ENCODE assay signal across 8 cellular contexts in genomic region chr19:18173054-18173571, GRCh38. TPM values are rescaled to one million over a fixed set of nuclear protein-coding genes. Genes with fewer than 3 reads are reported as not detected.
DNase-seq lines count a peak whose midpoint lies in the region; ATAC-seq and TF ChIP-seq lines count a peak whose summit lies in the region.

No MANE protein-coding gene starts in this region.

- H3K27ac ChIP-seq in OCI-LY1 (ENCODE audit: low read depth, low read length, poor library complexity, severe bottlenecking) = peak overlapping the region; percentile 97
- no peak overlapping the region for H3K27ac ChIP-seq in fibroblast of lung (ENCODE audit: insufficient read depth, low read length)

- H4K20me1 ChIP-seq in OCI-LY1 (ENCODE audit: insufficient read depth, low read length) (no peaks in the 10 kb centered on the region), fibroblast of lung (ENCODE audit: control insufficient read depth, extremely low read depth, insufficient read depth, low read length) (no peaks in the 10 kb centered on the region)

- TF ChIP-seq CTCF in OCI-LY1 (IDR thresholded peaks at IDR 0.05; ENCODE audit: low read length) (no peak), fibroblast of lung (conservative IDR thresholded peaks at IDR 0.05 in 1 of 2, IDR thresholded peaks at IDR 0.05 in 1 of 2; ENCODE audit: low read depth in 1 of 2, low read length in 2 of 2) (no peak)

- peaks cover 34% of the 10 kb centered on the region for H3K36me3 ChIP-seq in OCI-LY1 (ENCODE audit: insufficient read depth, low read length)
- peaks cover 5% of the 10 kb centered on the region for H3K36me3 ChIP-seq in fibroblast of lung (ENCODE audit: control insufficient read depth, insufficient read depth, low read length)

- H3F3A ChIP-seq in OCI-LY1 (ENCODE audit: insufficient read depth, low read length) = 0 out of 2 replicates have a peak, but pooled peaks cover 5% of the 10 kb centered on the region

- peaks cover 33% of the 10 kb centered on the region for H3K36me3 Mint-ChIP-seq in activated CD4-positive, alpha-beta T cell treated with anti-CD3 and anti-CD28 coated beads, Interleukin-2, amount 10 ng/mL, durations not matched to agents 24 days and 14 days (ENCODE audit: low read depth)

- no peaks in the 10 kb centered on the region for H3K27me3 Mint-ChIP-seq in activated CD4-positive, alpha-beta T cell treated with anti-CD3 and anti-CD28 coated beads, Interleukin-2, amount 10 ng/mL, durations not matched to agents 24 days and 14 days

- no peaks in the 10 kb centered on the region for H3K9me2 ChIP-seq in OCI-LY1 (ENCODE audit: low read depth, low read length)

- H3K27ac Mint-ChIP-seq in activated CD4-positive, alpha-beta T cell treated with anti-CD3 and anti-CD28 coated beads, Interleukin-2, amount 10 ng/mL, durations not matched to agents 24 days and 14 days = peak overlapping the region; percentile 85

- no peak overlapping the region for H2AFZ ChIP-seq in OCI-LY1 (ENCODE audit: low read length)
- peak overlapping the region; percentile 5 for H2AFZ ChIP-seq in fibroblast of lung (ENCODE audit: low read length)

- peaks cover 24% of the 10 kb centered on the region for H3K4me1 Mint-ChIP-seq in activated CD4-positive, alpha-beta T cell treated with anti-CD3 and anti-CD28 coated beads, Interleukin-2, amount 10 ng/mL, durations not matched to agents 24 days and 14 days

- H3K4me2 ChIP-seq in OCI-LY1 (ENCODE audit: low read length) (peak overlapping the region; percentile 70), fibroblast of lung (ENCODE audit: extremely low read depth, insufficient read depth, low read length) (peak overlapping the region; percentile 18)

- H3K79me2 ChIP-seq in OCI-LY1 (ENCODE audit: insufficient read depth, low read length) (0 out of 2 replicates have a peak, but pooled peaks cover 5% of the 10 kb centered on the region), fibroblast of lung (ENCODE audit: control insufficient read depth, insufficient read depth, low read length) (no peaks in the 10 kb centered on the region)

- H3K9ac ChIP-seq in OCI-LY1 (ENCODE audit: low read length) (peak overlapping the region; percentile 40; the same call in 1 of the 2 replicates), fibroblast of lung (ENCODE audit: insufficient read depth, low read length) (peak overlapping the region; percentile 1)

- H3K9me3 ChIP-seq in OCI-LY1 (ENCODE audit: low read length) = no peaks in the 10 kb centered on the region
- H3K9me3 ChIP-seq in fibroblast of lung (ENCODE audit: control insufficient read depth, insufficient read depth, low read depth, low read length) = no peaks in the 10 kb centered on the region

- ATAC-seq in HG03439 (IDR thresholded peaks at IDR 0.05; ENCODE audit: unreplicated experiment) = no peak

- H3K4me3 ChIP-seq in OCI-LY1 (ENCODE audit: low read depth, low read length, poor library complexity, severe bottlenecking) = peak overlapping the region; percentile 70
- peak overlapping the region in 1 of 4 experiments; percentile 75 for H3K4me3 ChIP-seq in fibroblast of lung (replicated peaks in 1 of 4; ENCODE audit: control extremely low read depth in 1 of 4, insufficient read depth in 1 of 4, low read depth in 3 of 4, low read length in 4 of 4)

- H3K27me3 ChIP-seq in OCI-LY1 (ENCODE audit: insufficient read depth, low read length) (no peaks in the 10 kb centered on the region), fibroblast of lung (ENCODE audit: control insufficient read depth, insufficient read depth, low read length) (no peaks in the 10 kb centered on the region)

- H3K4me1 ChIP-seq in OCI-LY1 (ENCODE audit: insufficient read depth, low read length, severe bottlenecking) (peaks cover 71% of the 10 kb centered on the region), fibroblast of lung (ENCODE audit: control insufficient read depth, extremely low read depth, insufficient read depth, low read length) (peaks cover 4% of the 10 kb centered on the region)

- intact Hi-C loops in activated CD4-positive, alpha-beta T cell treated with anti-CD3 and anti-CD28 coated beads, Interleukin-2, amount 10 ng/mL, durations not matched to agents 24 days and 14 days (cut with micrococcal nuclease) = no loop called here
- intact Hi-C loops in posterior vena cava (cut with DNase I) = no loop called here

- peak overlapping the region; percentile 89 for H3K4me3 Mint-ChIP-seq in activated CD4-positive, alpha-beta T cell treated with anti-CD3 and anti-CD28 coated beads, Interleukin-2, amount 10 ng/mL, durations not matched to agents 24 days and 14 days

- DNase-seq in activated CD4-positive, alpha-beta T cell treated with anti-CD3 and anti-CD28 coated beads, Interleukin-2, amount 10 ng/mL, durations not matched to agents 24 days and 14 days = no peak
- DNase-seq in activated CD4-positive, alpha-beta T cell treated with anti-CD3 and anti-CD28 coated beads, Interleukin-2, amount 50 U/mL, for 1 hour = no peak
- no peak for DNase-seq in fibroblast of lung (ENCODE audit: low read depth in 2 of 2)
- peak; percentile 94 for DNase-seq in posterior vena cava (ENCODE audit: low spot score)
- DNase-seq in HuH-7 (ENCODE audit: low spot score) = no peak
- no peak for DNase-seq in NCI-H2196 (lab: John Stamatoyannopoulos, UW; ENCODE audit: unreplicated experiment)

- no peaks in the 10 kb centered on the region for H3K9me3 Mint-ChIP-seq in activated CD4-positive, alpha-beta T cell treated with anti-CD3 and anti-CD28 coated beads, Interleukin-2, amount 10 ng/mL, durations not matched to agents 24 days and 14 days

RNA-seq across cellular contexts. Expression of gene IFI30, which starts 0.5 kb away (rescaled TPM):
- 49.4 and 52.7 TPM in 2 replicates for total RNA-seq in activated CD4-positive, alpha-beta T cell treated with anti-CD3 and anti-CD28 coated beads, Interleukin-2, amount 10 ng/mL, durations not matched to agents 24 days and 14 days
- 3.1 and 8.8 TPM in 2 replicates for total RNA-seq in fibroblast of lung
- polyA plus RNA-seq in fibroblast of lung = 15.8 and 50.9 TPM in 2 replicates
- 19.6 and 57.5 TPM in 2 replicates for polyA plus RNA-seq in fibroblast of lung (2012)
- polyA minus RNA-seq in fibroblast of lung (ENCODE audit: low replicate concordance) = 15.8 and 53.5 TPM in 2 replicates
- total RNA-seq in posterior vena cava = 10 to 100 TPM; 60.7 to 76.7 TPM

RNA-seq across cellular contexts. Expression of gene MPV17L2, which starts 19.9 kb away (rescaled TPM):
- total RNA-seq in activated CD4-positive, alpha-beta T cell treated with anti-CD3 and anti-CD28 coated beads, Interleukin-2, amount 10 ng/mL, durations not matched to agents 24 days and 14 days = 18.4 and 20.9 TPM in 2 replicates
- total RNA-seq in fibroblast of lung (4.1 and 4.6 TPM in 2 replicates), posterior vena cava (1 to 10 TPM; 6.1 to 6.6 TPM)
- 9.4 and 16.7 TPM in 2 replicates for polyA plus RNA-seq in fibroblast of lung
- polyA plus RNA-seq in fibroblast of lung (2012) = 10.2 and 18.3 TPM in 2 replicates
- polyA minus RNA-seq in fibroblast of lung (ENCODE audit: low replicate concordance) = 25.6 and 48.3 TPM in 2 replicates

RNA-seq across cellular contexts. Expression of gene PIK3R2, which starts 20.1 kb away (rescaled TPM):
- total RNA-seq in activated CD4-positive, alpha-beta T cell treated with anti-CD3 and anti-CD28 coated beads, Interleukin-2, amount 10 ng/mL, durations not matched to agents 24 days and 14 days = 19.6 and 20.7 TPM in 2 replicates
- total RNA-seq in fibroblast of lung = 10.1 and 11.3 TPM in 2 replicates
- polyA plus RNA-seq in fibroblast of lung = 18.4 and 29.5 TPM in 2 replicates
- 32.6 and 45.1 TPM in 2 replicates for polyA plus RNA-seq in fibroblast of lung (2012)
- polyA minus RNA-seq in fibroblast of lung (ENCODE audit: low replicate concordance) = 25.4 and 35.9 TPM in 2 replicates
- total RNA-seq in posterior vena cava = 10 to 100 TPM; 11.5 to 13.0 TPM

RNA-seq across cellular contexts. Expression of gene RAB3A, which starts 30.7 kb away (rescaled TPM):
- total RNA-seq in activated CD4-positive, alpha-beta T cell treated with anti-CD3 and anti-CD28 coated beads, Interleukin-2, amount 10 ng/mL, durations not matched to agents 24 days and 14 days = 9.6 and 10.3 TPM in 2 replicates
- total RNA-seq in fibroblast of lung (0.77 and 2.0 TPM in 2 replicates), posterior vena cava (1 to 10 TPM; 1.9 to 2.9 TPM)
- 3.6 and 10.1 TPM in 2 replicates for polyA plus RNA-seq in fibroblast of lung
- polyA plus RNA-seq in fibroblast of lung (2012) = 4.7 and 10.5 TPM in 2 replicates
- 17.8 and 47.5 TPM in 2 replicates for polyA minus RNA-seq in fibroblast of lung (ENCODE audit: low replicate concordance)

RNA-seq across cellular contexts. Expression of gene PDE4C, which starts 53.1 kb away (rescaled TPM):
- total RNA-seq in activated CD4-positive, alpha-beta T cell treated with anti-CD3 and anti-CD28 coated beads, Interleukin-2, amount 10 ng/mL, durations not matched to agents 24 days and 14 days = 0.14 and 0.37 TPM in 2 replicates
- total RNA-seq in fibroblast of lung (1.3 and 2.0 TPM in 2 replicates), posterior vena cava (1 to 10 TPM in 1 of 2 donors, under 1 TPM in 1; 0.90 to 1.1 TPM)
- 0.09 and 0.35 TPM in 2 replicates for polyA plus RNA-seq in fibroblast of lung
- polyA plus RNA-seq in fibroblast of lung (2012) = 0.52 and 1.6 TPM in 2 replicates
- polyA minus RNA-seq in fibroblast of lung (ENCODE audit: low replicate concordance) = not detected in 2 replicates
